Comparison of ENCODE assay signal across 20 cellular contexts in genomic region chr11:16454284-16454683, GRCh38.
DNase-seq lines count a peak whose midpoint lies in the region; ATAC-seq, FAIRE-seq and TF ChIP-seq lines count a peak whose summit lies in the region.
"Had no signal": no experiment of that assay in that cellular context is flagged by ENCODE, and none has a peak within 500 bp of the region (broad histone marks: within the 10 kb centered on the region; RNA-seq: fewer than 3 reads in every experiment).

No MANE protein-coding gene starts in this region.

- FAIRE-seq in astrocyte (lab: Jason Lieb, UNC) = no peak
- peak; percentile 13 for FAIRE-seq in islet of Langerhans (lab: Jason Lieb, UNC)
- FAIRE-seq: A549, G401.6, GM12891 had no signal

- POLR2A ChIA-PET in BJ (lab: Charles Lee) = no interaction called here

- H3K4me1 ChIP-seq in astrocyte (ENCODE audit: insufficient read depth, low read length) (no peaks in the 10 kb centered on the region), smooth muscle cell (ENCODE audit: low read depth) (no peaks in the 10 kb centered on the region)
- H3K4me1 ChIP-seq: A549 had no signal

- H4K20me1 ChIP-seq in astrocyte (ENCODE audit: insufficient read depth, low read length) (no peaks in the 10 kb centered on the region), smooth muscle cell (ENCODE audit: low read depth) (no peaks in the 10 kb centered on the region)

- H3K4me1 Mint-ChIP-seq in astrocyte (ENCODE audit: low read depth, unreplicated experiment) = peaks cover 1% of the 10 kb centered on the region
- H3K4me1 Mint-ChIP-seq: GM23338 had no signal

- no peaks in the 10 kb centered on the region for H3F3A ChIP-seq in smooth muscle cell (ENCODE audit: low read depth)

- H3K4me3 ChIP-seq in BJ (ENCODE audit: low read depth, low read length) (no peak overlapping the region), astrocyte (ENCODE audit: insufficient read depth, low read depth, low read length) (no peak overlapping the region), coronary artery (no peak overlapping the region), smooth muscle cell (no peak overlapping the region)
- H3K4me3 ChIP-seq: A549, GM23338 had no signal

- ATAC-seq in HG03469 (IDR thresholded peaks at IDR 0.05; ENCODE audit: unreplicated experiment) = no peak
- ATAC-seq: A549, GM23338 had no signal

- no peak for TF ChIP-seq CTCF in BJ (IDR thresholded peaks at IDR 0.05; ENCODE audit: insufficient read depth, low read depth, low read length)
- no peak for TF ChIP-seq CTCF in astrocyte (IDR thresholded peaks at IDR 0.05; ENCODE audit: insufficient read depth, low read depth, low read length)
- TF ChIP-seq CTCF in coronary artery (IDR thresholded peaks at IDR 0.05) = no peak
- TF ChIP-seq CTCF in smooth muscle cell (IDR thresholded peaks at IDR 0.05; ENCODE audit: borderline replicate concordance, insufficient read depth, poor library complexity, severe bottlenecking) = no peak

- CTCF ChIA-PET in BJ (lab: Yijun Ruan, JAX) = no interaction called here

- H3K36me3 ChIP-seq in BJ (ENCODE audit: control insufficient read depth, insufficient read depth, low read length) (no peaks in the 10 kb centered on the region), astrocyte (ENCODE audit: insufficient read depth, low read length) (no peaks in the 10 kb centered on the region), smooth muscle cell (ENCODE audit: low read depth) (no peaks in the 10 kb centered on the region)

- WGBS in smooth muscle cell (ENCODE audit: low lambda C conversion rate) = 16% methylated on average over 2 of the region's 2 CpGs

- no peak overlapping the region for H3K27ac ChIP-seq in astrocyte (ENCODE audit: low read depth, low read length)
- H3K27ac ChIP-seq in coronary artery = no peak overlapping the region
- H3K27ac ChIP-seq in smooth muscle cell (ENCODE audit: low read depth) = no peak overlapping the region
- H3K27ac ChIP-seq: A549, HL-60 had no signal

- no peaks in the 10 kb centered on the region for H3K27me3 Mint-ChIP-seq in astrocyte (ENCODE audit: low read depth, unreplicated experiment)
- H3K27me3 Mint-ChIP-seq: CD4-positive, alpha-beta T cell had no signal

- H3K79me2 ChIP-seq in astrocyte (ENCODE audit: insufficient read depth, low read length) (no peaks in the 10 kb centered on the region), smooth muscle cell (ENCODE audit: low read depth) (no peaks in the 10 kb centered on the region)

- H3K9me3 Mint-ChIP-seq in astrocyte (ENCODE audit: unreplicated experiment) = no peaks in the 10 kb centered on the region
- H3K9me3 Mint-ChIP-seq: CD4-positive, alpha-beta T cell; GM23338 had no signal

- H3K4me3 Mint-ChIP-seq in astrocyte (ENCODE audit: unreplicated experiment) = no peak overlapping the region
- H3K4me3 Mint-ChIP-seq: CD4-positive, alpha-beta T cell; GM23338 had no signal

- H2AFZ ChIP-seq in astrocyte (ENCODE audit: low read depth, low read length) (no peak overlapping the region), smooth muscle cell (ENCODE audit: low read depth) (no peak overlapping the region)
- H2AFZ ChIP-seq: GM23338 had no signal

- no peak overlapping the region for H3K27ac Mint-ChIP-seq in astrocyte (ENCODE audit: unreplicated experiment)
- H3K27ac Mint-ChIP-seq: CD4-positive, alpha-beta T cell; GM23338 had no signal

- H3K4me2 ChIP-seq in astrocyte (ENCODE audit: low read length) = no peak overlapping the region
- no peak overlapping the region for H3K4me2 ChIP-seq in smooth muscle cell
- H3K4me2 ChIP-seq: A549, GM23338 had no signal

- H3K36me3 Mint-ChIP-seq in astrocyte (ENCODE audit: low read depth, unreplicated experiment) = no peaks in the 10 kb centered on the region

- H3K27me3 ChIP-seq in BJ (ENCODE audit: control insufficient read depth, insufficient read depth, low read length) = no peaks in the 10 kb centered on the region
- no peaks in the 10 kb centered on the region for H3K27me3 ChIP-seq in astrocyte (ENCODE audit: insufficient read depth, low read length)
- H3K27me3 ChIP-seq in smooth muscle cell (ENCODE audit: low read depth) = no peaks in the 10 kb centered on the region

- H3K9ac ChIP-seq in astrocyte (ENCODE audit: low read length) (no peak overlapping the region), smooth muscle cell (ENCODE audit: low read depth) (no peak overlapping the region)

- H3K9me3 ChIP-seq in astrocyte (ENCODE audit: insufficient read depth, low read depth, low read length) = no peaks in the 10 kb centered on the region
- H3K9me3 ChIP-seq in smooth muscle cell (replicated peaks; ENCODE audit: low read depth) = no peaks in the 10 kb centered on the region
- H3K9me3 ChIP-seq: A549 had no signal

- DNase-seq in BJ (ENCODE audit: low read depth) (peak; percentile 5), HS-5 (ENCODE audit: low read depth) (peak; percentile 31), astrocyte (ENCODE audit: low read depth) (peak; percentile 6), coronary artery (ENCODE audit: low spot score) (no peak), OCI-M1 (lab: John Stamatoyannopoulos, UW) (no peak), smooth muscle cell (lab: John Stamatoyannopoulos, UW; ENCODE audit: unreplicated experiment) (no peak)
- DNase-seq: AML-193; C1 segment of cervical spinal cord; Calu3; CD4-positive, alpha-beta T cell; DMS 273 treated with DMSO at 0.1 percent for 48 hours; H7; KBM-7 had no signal

Comparison
In these comparisons a context has a peak if more than half of its experiments do, and no peak if none do; other contexts are left out.
1. DNase-seq: peak in BJ (single experiment), HS-5 (single experiment) and astrocyte (single experiment); none in coronary artery (single experiment), OCI-M1 (single experiment) and smooth muscle cell (single experiment).